In genomic region chr16:85477801-85478363, GRCh38 we compare ENCODE assay signal across 22 cellular contexts.
"Had no signal": no experiment of that assay in that cellular context is flagged by ENCODE, and none has a peak within 500 bp of the region (broad histone marks: within the 10 kb centered on the region; RNA-seq: fewer than 3 reads in every experiment).

No MANE protein-coding gene starts in this region.

- H3K4me3 Mint-ChIP-seq: activated T-cell treated with anti-CD3 and anti-CD28 coated beads, Interleukin-2, amount 50 U/mL, for 4 hours; effector memory CD8-positive, alpha-beta T cell; memory B cell; natural killer cell; T-cell had no signal

- H3K9me3 ChIP-seq: esophagus squamous epithelium, spleen, thyroid gland had no signal

- DNase-seq: activated CD4-positive, alpha-beta T cell treated with anti-CD3 and anti-CD28 coated beads, Interleukin-2, amount 50 U/mL, for 1 hour; activated CD4-positive, CD25-positive, alpha-beta regulatory T cell treated with anti-CD3 and anti-CD28 coated beads, Interleukin-2, amount 50 U/mL, for 72 hours; activated CD8-positive, alpha-beta memory T cell treated with anti-CD3 and anti-CD28 coated beads, Interleukin-2, amount 50 U/mL, for 4 hours; activated effector memory CD4-positive, alpha-beta T cell treated with anti-CD3 and anti-CD28 coated beads, Interleukin-2, amount 50 U/mL, for 16 hours; activated naive CD4-positive, alpha-beta T cell treated with anti-CD3 and anti-CD28 coated beads, Interleukin-2, amount 50 U/mL, for 16 hours; activated T-cell treated with anti-CD3 and anti-CD28 coated beads, Interleukin-2, amount 50 U/mL, for 4 hours; dermis blood vessel endothelial cell; effector memory CD8-positive, alpha-beta T cell; esophagus squamous epithelium; left ventricle myocardium superior; natural killer cell; nucleus accumbens; posterior cingulate gyrus; spleen; stimulated activated CD8-positive, alpha-beta memory T cell treated with anti-CD3 and anti-CD28 coated beads, Interleukin-4, amount 100 ng/mL, for 48 hours; stimulated activated naive CD4-positive, alpha-beta T cell; T-cell; T1000; thyroid gland had no signal

- H3K36me3 ChIP-seq: cardiac muscle cell, esophagus squamous epithelium, spleen, thyroid gland had no signal

- FAIRE-seq: urothelium cell line had no signal

- ATAC-seq: activated T-cell treated with anti-CD3 and anti-CD28 coated beads, Interleukin-2, amount 50 U/mL, for 4 hours; effector memory CD8-positive, alpha-beta T cell; left ventricle myocardium superior; natural killer cell; T-cell had no signal

- H3K27me3 ChIP-seq: cardiac muscle cell, esophagus squamous epithelium, spleen, thyroid gland had no signal

- H3K36me3 Mint-ChIP-seq: memory B cell, natural killer cell, T-cell had no signal

- H3K27ac ChIP-seq: cardiac muscle cell, esophagus squamous epithelium, spleen, thyroid gland had no signal

- H3K4me3 ChIP-seq: cardiac muscle cell, esophagus squamous epithelium, spleen, thyroid gland had no signal

- H3K27ac Mint-ChIP-seq: effector memory CD8-positive, alpha-beta T cell; memory B cell; natural killer cell; T-cell had no signal

- H3K9me3 Mint-ChIP-seq: activated T-cell treated with anti-CD3 and anti-CD28 coated beads, Interleukin-2, amount 50 U/mL, for 4 hours; effector memory CD8-positive, alpha-beta T cell; memory B cell; natural killer cell; T-cell had no signal
